13 cellular contexts compared by ENCODE assay signal in the genomic region with DNA sequence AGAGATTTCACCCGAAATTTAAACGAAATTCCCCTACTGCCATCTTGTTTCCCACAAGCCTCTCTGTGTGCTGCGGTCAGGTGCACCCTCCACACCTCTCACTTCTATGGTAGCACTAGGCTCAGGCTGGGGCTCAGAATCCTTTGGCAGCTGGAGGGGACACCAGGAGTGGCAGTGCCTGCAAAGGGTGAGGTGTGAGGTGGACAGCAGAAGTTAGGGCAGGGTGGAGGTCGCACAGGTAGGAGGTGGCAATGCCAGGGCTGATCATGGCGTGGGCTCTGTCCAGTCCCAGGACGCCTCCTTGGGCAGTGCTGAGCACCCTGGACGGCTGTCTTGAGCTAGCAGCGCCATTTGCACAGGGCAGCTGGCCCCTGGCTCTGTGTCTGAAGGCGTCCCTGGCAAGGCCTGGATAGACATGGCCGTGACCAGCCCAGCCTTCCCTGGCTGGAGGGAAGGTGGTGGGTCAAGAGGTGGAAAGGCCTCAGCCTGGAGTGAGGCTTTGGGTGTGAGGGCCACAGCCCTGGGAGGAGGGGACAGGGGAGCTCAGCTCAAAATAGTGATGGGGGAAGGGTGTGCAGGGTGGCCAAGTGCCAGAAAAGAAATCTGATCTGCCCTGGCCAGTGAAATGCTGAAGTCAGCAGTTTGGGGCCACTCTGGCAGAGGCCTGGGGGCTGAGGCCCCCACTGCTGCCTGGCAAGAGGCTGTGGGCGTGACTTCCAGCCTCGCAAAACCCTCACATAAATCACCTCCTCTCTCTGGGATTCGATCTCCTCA. TPM values are rescaled to one million over a fixed set of nuclear protein-coding genes. Genes with fewer than 3 reads are reported as not detected.
DNase-seq lines count a peak whose midpoint lies in the region; ATAC-seq, FAIRE-seq and TF ChIP-seq lines count a peak whose summit lies in the region.
"Had no signal": no experiment of that assay in that cellular context is flagged by ENCODE, and none has a peak within 500 bp of the region (broad histone marks: within the 10 kb centered on the region; RNA-seq: fewer than 3 reads in every experiment).

No MANE protein-coding gene starts in this region.

- H3K27ac ChIP-seq in SK-N-MC = peak overlapping the region; percentile 91
- H3K27ac ChIP-seq in kidney (ENCODE audit: low read depth in 2 of 2, low read length in 2 of 2) = peak overlapping the region in 1 of 2 donors; percentile 15
- H3K27ac ChIP-seq in gastrocnemius medialis = peak overlapping the region; percentile 49 to 87 (median 68)
- H3K27ac ChIP-seq: vagina had no signal

- H3K9ac ChIP-seq in SK-N-MC (ENCODE audit: insufficient read length) (no peak overlapping the region), kidney (ENCODE audit: low read length in 2 of 2) (no peak overlapping the region)

- H3K4me1 ChIP-seq in kidney (ENCODE audit: control insufficient read depth in 1 of 2, insufficient read depth in 1 of 2, low read depth in 1 of 2, low read length in 2 of 2) = peaks cover 22 to 55% of the 10 kb centered on the region in 2 donors
- no peaks in the 10 kb centered on the region for H3K4me1 ChIP-seq in gastrocnemius medialis

- no peaks in the 10 kb centered on the region for H3K9me3 ChIP-seq in SK-N-MC (ENCODE audit: low read depth, low read length)
- H3K9me3 ChIP-seq in kidney (ENCODE audit: control insufficient read depth in 1 of 2, low read length in 2 of 2) = no peaks in the 10 kb centered on the region
- no peaks in the 10 kb centered on the region for H3K9me3 ChIP-seq in gastrocnemius medialis
- H3K9me3 ChIP-seq: Peyer's patch, vagina had no signal

- FAIRE-seq in kidney (lab: Jason Lieb, UNC) = no peak

- H3K36me3 ChIP-seq in SK-N-MC (ENCODE audit: insufficient read depth, low read length) (no peaks in the 10 kb centered on the region), kidney (ENCODE audit: control insufficient read depth in 1 of 2, insufficient read depth in 2 of 2, low read length in 2 of 2) (no peaks in the 10 kb centered on the region), gastrocnemius medialis (no peaks in the 10 kb centered on the region)
- H3K36me3 ChIP-seq: Peyer's patch, vagina had no signal

- H3K4me3 ChIP-seq in SK-N-MC (no peak overlapping the region), kidney (ENCODE audit: low read length in 2 of 2) (no peak overlapping the region), gastrocnemius medialis (no peak overlapping the region)
- H3K4me3 ChIP-seq: Peyer's patch, vagina had no signal

- H3K27me3 ChIP-seq in gastrocnemius medialis = no peaks in the 10 kb centered on the region
- H3K27me3 ChIP-seq: Peyer's patch, vagina had no signal

- TF ChIP-seq POLR2A in gastrocnemius medialis (IDR thresholded peaks at IDR 0.05) = no peak

- in situ Hi-C loops in gastrocnemius medialis (cut with MboI; ENCODE audit: low sequenced_read_pairs in 4 of 4) = no loop called here

- DNase-seq in ELF-1 (ENCODE audit: low read depth, low spot score) (peak; percentile 45), SK-N-MC (ENCODE audit: low read depth, low spot score) (no peak), kidney (peak; percentile 66), gastrocnemius medialis (peak in 1 of 2 donors; percentile 57), GOT3 (lab: John Stamatoyannopoulos, UW) (no peak), cortex of kidney (lab: John Stamatoyannopoulos, UW) (no peak)
- DNase-seq: activated B cell treated with CpG ODN at 0.5 μM for 24 hours; activated naive CD4-positive, alpha-beta T cell; NCI-H1694 treated with DMSO at 0.1 percent for 48 hours had no signal

- TF ChIP-seq CTCF in kidney (IDR thresholded peaks at IDR 0.05; ENCODE audit: borderline replicate concordance, extremely low read depth, insufficient read depth) = no peak
- TF ChIP-seq CTCF in gastrocnemius medialis (IDR thresholded peaks at IDR 0.05 in 4 of 5, conservative IDR thresholded peaks at IDR 0.05 in 1 of 5) = no peak

- peak in 1 of 2 donors; percentile 27 for ATAC-seq in gastrocnemius medialis
- no peak for ATAC-seq in HG02798 (IDR thresholded peaks at IDR 0.05; ENCODE audit: poor library complexity, unreplicated experiment)
- no peak for ATAC-seq in GM21423 (IDR thresholded peaks at IDR 0.05; ENCODE audit: unreplicated experiment)

- intact Hi-C loops in kidney (cut with DNase I) (no loop called here), gastrocnemius medialis (cut with DNase I; ENCODE audit: low total_unique reads) (no loop called here)

RNA-seq across cellular contexts. Expression of gene ZCCHC24, which starts 40.0 kb away (rescaled TPM):
- total RNA-seq in kidney (21.3 TPM), gastrocnemius medialis (100 to 1,000 TPM in 1 of 4 donors, 10 to 100 TPM in 3; 59.6 to 122 (median 84.5) TPM)
- polyA plus RNA-seq in kidney (ENCODE audit: insufficient read depth, low read depth, low replicate concordance) = 8.4 TPM

RNA-seq across cellular contexts. Expression of gene PPIF, which starts 58.1 kb away (rescaled TPM):
- total RNA-seq in kidney (36.7 TPM), gastrocnemius medialis (10 to 100 TPM; 39.1 to 82.1 (median 67.9) TPM)
- polyA plus RNA-seq in kidney (ENCODE audit: insufficient read depth, low read depth, low replicate concordance) = 120 TPM

Comparison
In these comparisons a context has a peak if more than half of its experiments do, and no peak if none do; other contexts are left out.
1. DNase-seq: peak in ELF-1 (single experiment) and kidney (single experiment); none in SK-N-MC (single experiment), GOT3 (single experiment) and cortex of kidney (single experiment).